ENCODE assay signal across 21 cellular contexts in the genomic region with DNA sequence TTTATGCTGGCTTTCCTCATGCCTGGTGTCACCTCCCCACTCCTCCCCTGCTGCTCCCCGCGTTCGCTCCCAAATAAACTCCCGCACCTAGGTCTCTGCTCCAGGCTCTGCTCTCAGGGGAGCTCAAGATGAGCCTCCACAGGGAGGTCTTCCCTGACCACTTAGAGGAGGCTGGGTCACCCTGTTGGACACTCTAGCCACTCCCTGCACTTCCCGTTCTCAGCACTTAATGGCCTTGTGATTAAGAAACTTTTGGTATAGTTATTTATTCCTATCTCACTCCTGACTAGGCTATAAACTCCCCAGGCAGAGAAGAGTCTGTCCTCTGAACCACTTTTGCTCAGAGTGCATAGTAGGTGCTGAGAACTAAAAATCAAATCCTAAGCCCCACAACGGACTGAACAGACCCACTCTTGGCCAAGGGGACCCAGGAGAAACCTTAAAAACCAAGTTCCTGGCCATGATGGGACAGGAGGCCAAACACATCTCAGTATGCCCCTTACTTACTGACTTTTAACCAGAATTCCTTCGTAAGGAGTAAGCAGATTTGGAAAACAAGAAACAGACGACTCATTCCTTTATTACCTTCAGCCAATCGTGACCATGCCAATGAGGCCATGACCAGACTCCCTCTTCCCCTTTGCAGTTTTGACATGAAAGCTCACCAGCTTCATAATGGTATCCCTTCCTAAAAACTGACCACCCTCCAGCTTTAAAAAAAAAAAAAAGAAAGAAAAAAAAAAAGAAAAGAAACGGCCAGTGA.
DNase-seq lines count a peak whose midpoint lies in the region; ATAC-seq and TF ChIP-seq lines count a peak whose summit lies in the region.
"Had no signal": no experiment of that assay in that cellular context is flagged by ENCODE, and none has a peak within 500 bp of the region (broad histone marks: within the 10 kb centered on the region; RNA-seq: fewer than 3 reads in every experiment).

No MANE protein-coding gene starts in this region.

- H3K4me1 ChIP-seq in ACC112 (ENCODE audit: control insufficient read depth, insufficient read depth, low read length, unreplicated experiment) (peaks cover 5% of the 10 kb centered on the region), GM23248 (ENCODE audit: insufficient read depth) (peaks cover 9% of the 10 kb centered on the region), SK-N-SH (ENCODE audit: control insufficient read depth in 1 of 2, insufficient read depth in 2 of 2, low read depth in 1 of 2, low read length in 1 of 2) (peaks cover 7 to 8% of the 10 kb centered on the region in 2 experiments; a peak in 2 of 4 replicates)
- H3K4me1 ChIP-seq: body of pancreas, gastrocnemius medialis, suprapubic skin had no signal

- H3K9me2 ChIP-seq in GM23248 (ENCODE audit: insufficient read depth) = no peaks in the 10 kb centered on the region
- no peaks in the 10 kb centered on the region for H3K9me2 ChIP-seq in SK-N-SH

- H3K27me3 Mint-ChIP-seq in glutamatergic neuron (ENCODE audit: unreplicated experiment) = peaks cover 4% of the 10 kb centered on the region
- peaks cover 0 to 12% (median 1%) of the 10 kb centered on the region in 5 donors for H3K27me3 Mint-ChIP-seq in naive thymus-derived CD8-positive, alpha-beta T cell
- H3K27me3 Mint-ChIP-seq: activated naive CD8-positive, alpha-beta T cell treated with anti-CD3 and anti-CD28 coated beads for 36 hours had no signal

- no peak overlapping the region for H3K9ac ChIP-seq in GM23248
- no peak overlapping the region for H3K9ac ChIP-seq in SK-N-SH

- H3K9me3 ChIP-seq in GM23248 (ENCODE audit: low read depth) = no peaks in the 10 kb centered on the region
- H3K9me3 ChIP-seq in SK-N-SH = no peaks in the 10 kb centered on the region
- H3K9me3 ChIP-seq: body of pancreas, gastrocnemius medialis, SJSA1, suprapubic skin had no signal

- H3K27ac Mint-ChIP-seq in glutamatergic neuron (ENCODE audit: unreplicated experiment) = no peak overlapping the region
- H3K27ac Mint-ChIP-seq in naive thymus-derived CD8-positive, alpha-beta T cell = no peak overlapping the region
- H3K27ac Mint-ChIP-seq: activated naive CD8-positive, alpha-beta T cell treated with anti-CD3 and anti-CD28 coated beads for 36 hours; nephron had no signal

- TF ChIP-seq RAD21 in SK-N-SH (IDR thresholded peaks at IDR 0.05; ENCODE audit: low read length) = no peak

- H4K20me1 ChIP-seq in GM23248 (ENCODE audit: insufficient read depth) (no peaks in the 10 kb centered on the region), SK-N-SH (ENCODE audit: insufficient read depth) (no peaks in the 10 kb centered on the region)

- POLR2A ChIA-PET in SK-N-SH (lab: Yijun Ruan, JAX) = no interaction called here
- POLR2A ChIA-PET in naive thymus-derived CD8-positive, alpha-beta T cell (lab: Charles Lee) = no interaction called here

- no peaks in the 10 kb centered on the region for H3K9me3 Mint-ChIP-seq in glutamatergic neuron (ENCODE audit: unreplicated experiment)
- H3K9me3 Mint-ChIP-seq in naive thymus-derived CD8-positive, alpha-beta T cell = no peaks in the 10 kb centered on the region
- H3K9me3 Mint-ChIP-seq: activated naive CD8-positive, alpha-beta T cell treated with anti-CD3 and anti-CD28 coated beads for 36 hours; nephron had no signal

- ATAC-seq in naive thymus-derived CD8-positive, alpha-beta T cell = no peak
- ATAC-seq: activated CD4-positive, CD25-positive, alpha-beta regulatory T cell treated with anti-CD3 and anti-CD28 coated beads, Interleukin-2, amount 50 U/mL, for 24 hours; body of pancreas; gastrocnemius medialis had no signal

- CTCF ChIA-PET in SK-N-SH (lab: Yijun Ruan, JAX) = interaction anchor here (2.2 to 2.3 kb wide), 2 partner anchors 26 to 70 kb away, joined by 8 to 9 read pairs; no protein-coding TSS in a partner anchor

- no peak for TF ChIP-seq EP300 in SK-N-SH (IDR thresholded peaks at IDR 0.05; ENCODE audit: borderline replicate concordance in 1 of 2, low read depth in 1 of 2, low read length in 1 of 2)

- in situ Hi-C loops in GM23248 (cut with MboI) = no loop called here

- H3K27me3 ChIP-seq in ACC112 (ENCODE audit: insufficient read depth, low read length) (no peaks in the 10 kb centered on the region), GM23248 (replicated peaks; ENCODE audit: insufficient read depth) (no peaks in the 10 kb centered on the region), SK-N-SH (ENCODE audit: insufficient read depth) (no peaks in the 10 kb centered on the region)
- H3K27me3 ChIP-seq: body of pancreas, gastrocnemius medialis, SJSA1, suprapubic skin had no signal

- H2AFZ ChIP-seq in ACC112 (ENCODE audit: low read length, unreplicated experiment) (no peak overlapping the region), GM23248 (peak overlapping the region; percentile 52; the same call in 1 of the 2 replicates), SK-N-SH (ENCODE audit: low read depth) (no peak overlapping the region)

- H3K27ac ChIP-seq in ACC112 (ENCODE audit: low read depth, low read length) (peak overlapping the region; percentile 13; the same call in 1 of the 2 replicates), GM23248 (peak overlapping the region; percentile 47), SK-N-SH (ENCODE audit: low read depth in 2 of 2, low read length in 1 of 2) (no peak overlapping the region)
- H3K27ac ChIP-seq: body of pancreas, coronary artery, gastrocnemius medialis, SJSA1, suprapubic skin had no signal

- TF ChIP-seq CTCF in SK-N-SH (IDR thresholded peaks at IDR 0.05) (no peak), glutamatergic neuron (IDR thresholded peaks at IDR 0.05; ENCODE audit: partially characterized antibody, unreplicated experiment) (no peak)

- H3K79me2 ChIP-seq in ACC112 (ENCODE audit: control insufficient read depth, insufficient read depth, low read length, unreplicated experiment) (no peaks in the 10 kb centered on the region), GM23248 (ENCODE audit: insufficient read depth) (no peaks in the 10 kb centered on the region), SK-N-SH (ENCODE audit: insufficient read depth) (no peaks in the 10 kb centered on the region)

- H3K4me1 Mint-ChIP-seq in glutamatergic neuron (ENCODE audit: low read depth, unreplicated experiment) = no peaks in the 10 kb centered on the region
- H3K4me1 Mint-ChIP-seq in naive thymus-derived CD8-positive, alpha-beta T cell = peaks cover 0 to 1% (median 0%) of the 10 kb centered on the region in 4 donors
- H3K4me1 Mint-ChIP-seq: activated naive CD8-positive, alpha-beta T cell treated with anti-CD3 and anti-CD28 coated beads for 36 hours; nephron had no signal

- H3K36me3 ChIP-seq in ACC112 (ENCODE audit: insufficient read depth, low read length) (no peaks in the 10 kb centered on the region), GM23248 (ENCODE audit: low read depth) (no peaks in the 10 kb centered on the region), SK-N-SH (replicated peaks in 1 of 2; ENCODE audit: control insufficient read depth in 1 of 2, insufficient read depth in 2 of 2, low read length in 1 of 2) (no peaks in the 10 kb centered on the region)
- H3K36me3 ChIP-seq: gastrocnemius medialis, SJSA1, suprapubic skin had no signal

- peak overlapping the region; percentile 19 for H3K4me3 Mint-ChIP-seq in glutamatergic neuron (ENCODE audit: unreplicated experiment)
- H3K4me3 Mint-ChIP-seq in naive thymus-derived CD8-positive, alpha-beta T cell = no peak overlapping the region
- H3K4me3 Mint-ChIP-seq: activated naive CD8-positive, alpha-beta T cell treated with anti-CD3 and anti-CD28 coated beads for 36 hours; nephron had no signal

- H3F3A ChIP-seq in GM23248 (ENCODE audit: insufficient read depth) (no peaks in the 10 kb centered on the region), SK-N-SH (replicated peaks; ENCODE audit: insufficient read depth) (no peaks in the 10 kb centered on the region)

- H3K4me3 ChIP-seq in ACC112 (ENCODE audit: low read depth, low read length) (no peak overlapping the region), GM23248 (no peak overlapping the region), SK-N-SH (ENCODE audit: low read depth in 2 of 2, low read length in 1 of 2) (no peak overlapping the region)
- H3K4me3 ChIP-seq: body of pancreas, coronary artery, gastrocnemius medialis, SJSA1, suprapubic skin had no signal

- no peak overlapping the region for H3K4me2 ChIP-seq in GM23248 (ENCODE audit: unreplicated experiment)
- peak overlapping the region; percentile 44; the same call in 1 of the 2 replicates for H3K4me2 ChIP-seq in SK-N-SH

- H3K36me3 Mint-ChIP-seq in glutamatergic neuron (ENCODE audit: unreplicated experiment) = no peaks in the 10 kb centered on the region
- H3K36me3 Mint-ChIP-seq in naive thymus-derived CD8-positive, alpha-beta T cell = no peaks in the 10 kb centered on the region
- H3K36me3 Mint-ChIP-seq: activated naive CD8-positive, alpha-beta T cell treated with anti-CD3 and anti-CD28 coated beads for 36 hours had no signal

- DNase-seq in GM23248 (peak; percentile 65), SK-N-SH (no peak), glutamatergic neuron (no peak), iPS-NIHi7 (ENCODE audit: extremely low spot score) (no peak), NCI-H2107 (lab: John Stamatoyannopoulos, UW) (no peak), NCI-H2081 treated with DMSO at 0.1 percent for 48 hours (lab: John Stamatoyannopoulos, UW) (no peak)
- DNase-seq in naive thymus-derived CD8-positive, alpha-beta T cell = no peak
- DNase-seq: activated CD8-positive, alpha-beta memory T cell treated with anti-CD3 and anti-CD28 coated beads for 24 hours; activated naive CD8-positive, alpha-beta T cell treated with anti-CD3 and anti-CD28 coated beads for 36 hours; body of pancreas; gastrocnemius medialis; Kasumi-1; NCI-H2171; NCI-H69; OCI-M1 had no signal

- WGBS in GM23248 (ENCODE audit: low coverage in 1 of 2, low lambda C conversion rate in 2 of 2, missing lambda C conversion rate in 2 of 2), 2 experiments = 47 to 60% methylated on average over 10 of the region's 10 CpGs
- 59% methylated on average over 10 of the region's 10 CpGs for WGBS in SK-N-SH (ENCODE audit: low lambda C conversion rate)

TF ChIP-seq in SK-N-SH, 30 proteins besides CTCF, POLR2A, EP300 and RAD21 (continues in another document):
- no peak for TF ChIP-seq CHD2 (IDR thresholded peaks at IDR 0.05; ENCODE audit: low read length, partially characterized antibody)
- no peak for TF ChIP-seq YY1 (IDR thresholded peaks at IDR 0.05; ENCODE audit: low read depth)
- TF ChIP-seq, protein P1, sequence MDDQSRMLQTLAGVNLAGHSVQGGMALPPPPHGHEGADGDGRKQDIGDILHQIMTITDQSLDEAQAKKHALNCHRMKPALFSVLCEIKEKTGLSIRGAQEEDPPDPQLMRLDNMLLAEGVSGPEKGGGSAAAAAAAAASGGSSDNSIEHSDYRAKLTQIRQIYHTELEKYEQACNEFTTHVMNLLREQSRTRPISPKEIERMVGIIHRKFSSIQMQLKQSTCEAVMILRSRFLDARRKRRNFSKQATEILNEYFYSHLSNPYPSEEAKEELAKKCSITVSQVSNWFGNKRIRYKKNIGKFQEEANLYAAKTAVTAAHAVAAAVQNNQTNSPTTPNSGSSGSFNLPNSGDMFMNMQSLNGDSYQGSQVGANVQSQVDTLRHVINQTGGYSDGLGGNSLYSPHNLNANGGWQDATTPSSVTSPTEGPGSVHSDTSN (IDR thresholded peaks at IDR 0.05) = no peak
- TF ChIP-seq TEAD4 (IDR thresholded peaks at IDR 0.05; ENCODE audit: borderline replicate concordance, insufficient read depth) = no peak
- TF ChIP-seq RCOR1 (IDR thresholded peaks at IDR 0.05; ENCODE audit: low read length) = no peak
- no peak for TF ChIP-seq NFIC (IDR thresholded peaks at IDR 0.05; ENCODE audit: borderline replicate concordance)

Comparison
In these comparisons a context has a peak if more than half of its experiments do, and no peak if none do; other contexts are left out.
1. H3K27ac ChIP-seq: peak in ACC112 (single experiment) and GM23248 (single experiment); none in SK-N-SH (0 of 2).